ENCODE assay signal across 1 cellular context in genomic region chr12:51172515-51173431, GRCh38.
A peak's percentile ranks its signal among the peaks of the same experiment; 100 is the strongest.
TF ChIP-seq lines count a peak whose summit lies in the region.

TFCP2 (minus strand) TSS chr12:51173135; CDS start chr12:51172422, 713 bp downstream.

TF ChIP-seq in K562, 482 proteins besides CTCF, POLR2A, EP300 and RAD21 (continued from another document and continues in another):
- TF ChIP-seq, protein P1, sequence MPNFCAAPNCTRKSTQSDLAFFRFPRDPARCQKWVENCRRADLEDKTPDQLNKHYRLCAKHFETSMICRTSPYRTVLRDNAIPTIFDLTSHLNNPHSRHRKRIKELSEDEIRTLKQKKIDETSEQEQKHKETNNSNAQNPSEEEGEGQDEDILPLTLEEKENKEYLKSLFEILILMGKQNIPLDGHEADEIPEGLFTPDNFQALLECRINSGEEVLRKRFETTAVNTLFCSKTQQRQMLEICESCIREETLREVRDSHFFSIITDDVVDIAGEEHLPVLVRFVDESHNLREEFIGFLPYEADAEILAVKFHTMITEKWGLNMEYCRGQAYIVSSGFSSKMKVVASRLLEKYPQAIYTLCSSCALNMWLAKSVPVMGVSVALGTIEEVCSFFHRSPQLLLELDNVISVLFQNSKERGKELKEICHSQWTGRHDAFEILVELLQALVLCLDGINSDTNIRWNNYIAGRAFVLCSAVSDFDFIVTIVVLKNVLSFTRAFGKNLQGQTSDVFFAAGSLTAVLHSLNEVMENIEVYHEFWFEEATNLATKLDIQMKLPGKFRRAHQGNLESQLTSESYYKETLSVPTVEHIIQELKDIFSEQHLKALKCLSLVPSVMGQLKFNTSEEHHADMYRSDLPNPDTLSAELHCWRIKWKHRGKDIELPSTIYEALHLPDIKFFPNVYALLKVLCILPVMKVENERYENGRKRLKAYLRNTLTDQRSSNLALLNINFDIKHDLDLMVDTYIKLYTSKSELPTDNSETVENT (CRISPR knock-in tag; IDR thresholded peaks at IDR 0.05): peak; percentile 41; the same call in 1 of the 2 replicates
- TF ChIP-seq KDM4B (IDR thresholded peaks at IDR 0.05; ENCODE audit: borderline replicate concordance in 2 of 2, low read depth in 1 of 2): peak in 1 of 2 experiments; percentile 92; a peak in 2 of 4 replicates
- 0 out of 2 replicates have a peak, but pooled peaks have one; percentile 32 for TF ChIP-seq ZNF609 (CRISPR knock-in tag; IDR thresholded peaks at IDR 0.05; ENCODE audit: borderline replicate concordance)
- TF ChIP-seq HNRNPL (IDR thresholded peaks at IDR 0.05; ENCODE audit: low read depth, low read length): no peak
- TF ChIP-seq L3MBTL2 (IDR thresholded peaks at IDR 0.05): peak; percentile 79
- peak in 1 of 2 experiments; percentile 80; a peak in 2 of 4 replicates for TF ChIP-seq TRIM24 (IDR thresholded peaks at IDR 0.05)
- peak; percentile 86 for TF ChIP-seq NFYB (IDR thresholded peaks at IDR 0.05; ENCODE audit: extremely low read depth, insufficient read length)
- TF ChIP-seq SRF (CRISPR knock-in tag; IDR thresholded peaks at IDR 0.05): peak in 1 of 2 experiments; percentile 9; a peak in 1 of 4 replicates
- TF ChIP-seq, protein P2, sequence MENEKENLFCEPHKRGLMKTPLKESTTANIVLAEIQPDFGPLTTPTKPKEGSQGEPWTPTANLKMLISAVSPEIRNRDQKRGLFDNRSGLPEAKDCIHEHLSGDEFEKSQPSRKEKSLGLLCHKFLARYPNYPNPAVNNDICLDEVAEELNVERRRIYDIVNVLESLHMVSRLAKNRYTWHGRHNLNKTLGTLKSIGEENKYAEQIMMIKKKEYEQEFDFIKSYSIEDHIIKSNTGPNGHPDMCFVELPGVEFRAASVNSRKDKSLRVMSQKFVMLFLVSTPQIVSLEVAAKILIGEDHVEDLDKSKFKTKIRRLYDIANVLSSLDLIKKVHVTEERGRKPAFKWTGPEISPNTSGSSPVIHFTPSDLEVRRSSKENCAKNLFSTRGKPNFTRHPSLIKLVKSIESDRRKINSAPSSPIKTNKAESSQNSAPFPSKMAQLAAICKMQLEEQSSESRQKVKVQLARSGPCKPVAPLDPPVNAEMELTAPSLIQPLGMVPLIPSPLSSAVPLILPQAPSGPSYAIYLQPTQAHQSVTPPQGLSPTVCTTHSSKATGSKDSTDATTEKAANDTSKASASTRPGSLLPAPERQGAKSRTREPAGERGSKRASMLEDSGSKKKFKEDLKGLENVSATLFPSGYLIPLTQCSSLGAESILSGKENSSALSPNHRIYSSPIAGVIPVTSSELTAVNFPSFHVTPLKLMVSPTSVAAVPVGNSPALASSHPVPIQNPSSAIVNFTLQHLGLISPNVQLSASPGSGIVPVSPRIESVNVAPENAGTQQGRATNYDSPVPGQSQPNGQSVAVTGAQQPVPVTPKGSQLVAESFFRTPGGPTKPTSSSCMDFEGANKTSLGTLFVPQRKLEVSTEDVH (IDR thresholded peaks at IDR 0.05; ENCODE audit: low read depth, partially characterized antibody): peak; percentile 94
- no peak for TF ChIP-seq ZNF232 (CRISPR knock-in tag; IDR thresholded peaks at IDR 0.05)
- peak in 1 of 2 experiments; percentile 20; a peak in 1 of 3 replicates for TF ChIP-seq CBX3 (IDR thresholded peaks at IDR 0.05; ENCODE audit: borderline replicate concordance in 1 of 2, low read length in 2 of 2)
- TF ChIP-seq SUPT5H (IDR thresholded peaks at IDR 0.05): peak; percentile 88
- TF ChIP-seq, protein P3, sequence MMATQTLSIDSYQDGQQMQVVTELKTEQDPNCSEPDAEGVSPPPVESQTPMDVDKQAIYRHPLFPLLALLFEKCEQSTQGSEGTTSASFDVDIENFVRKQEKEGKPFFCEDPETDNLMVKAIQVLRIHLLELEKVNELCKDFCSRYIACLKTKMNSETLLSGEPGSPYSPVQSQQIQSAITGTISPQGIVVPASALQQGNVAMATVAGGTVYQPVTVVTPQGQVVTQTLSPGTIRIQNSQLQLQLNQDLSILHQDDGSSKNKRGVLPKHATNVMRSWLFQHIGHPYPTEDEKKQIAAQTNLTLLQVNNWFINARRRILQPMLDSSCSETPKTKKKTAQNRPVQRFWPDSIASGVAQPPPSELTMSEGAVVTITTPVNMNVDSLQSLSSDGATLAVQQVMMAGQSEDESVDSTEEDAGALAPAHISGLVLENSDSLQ (IDR thresholded peaks at IDR 0.05): peak; percentile 94
- TF ChIP-seq ZNF24 (IDR thresholded peaks at IDR 0.05): no peak
- TF ChIP-seq ZNF263 (CRISPR knock-in tag; IDR thresholded peaks at IDR 0.05; ENCODE audit: borderline replicate concordance): 0 out of 2 replicates have a peak, but pooled peaks have one; percentile 53
- TF ChIP-seq, protein P4, sequence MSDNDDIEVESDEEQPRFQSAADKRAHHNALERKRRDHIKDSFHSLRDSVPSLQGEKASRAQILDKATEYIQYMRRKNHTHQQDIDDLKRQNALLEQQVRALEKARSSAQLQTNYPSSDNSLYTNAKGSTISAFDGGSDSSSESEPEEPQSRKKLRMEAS (CRISPR knock-in tag; IDR thresholded peaks at IDR 0.05): peak; percentile 66; the same call in 1 of the 2 replicates
- peak in 1 of 2 experiments; percentile 8; a peak in 1 of 4 replicates for TF ChIP-seq TBL1XR1 (IDR thresholded peaks at IDR 0.05; ENCODE audit: low read length in 2 of 2)
- TF ChIP-seq ATF7 (IDR thresholded peaks at IDR 0.05): peak; percentile 99
- TF ChIP-seq POLR2AphosphoS5 (IDR thresholded peaks at IDR 0.05; ENCODE audit: control insufficient read depth, insufficient read depth, low read depth, low read length): peak; percentile 82
- TF ChIP-seq KDM5B (IDR thresholded peaks at IDR 0.05; ENCODE audit: insufficient replicate concordance, low read depth, low read length): peak; percentile 86
- TF ChIP-seq NUFIP1 (IDR thresholded peaks at IDR 0.05; ENCODE audit: partially characterized antibody): no peak
- TF ChIP-seq ZBED1 (IDR thresholded peaks at IDR 0.05): peak; percentile 47
- TF ChIP-seq JUND (IDR thresholded peaks at IDR 0.05; ENCODE audit: borderline replicate concordance, low read depth, low read length): peak; percentile 86
- TF ChIP-seq JUND (tag; IDR thresholded peaks at IDR 0.05; ENCODE audit: borderline replicate concordance, low read depth, low read length): peak; percentile 68; the same call in 2 of the 3 replicates
- TF ChIP-seq ZBTB11 (CRISPR knock-in tag; IDR thresholded peaks at IDR 0.05): peak in 2 of 3 experiments; percentile 81 to 97; a peak in 4 of 6 replicates
- TF ChIP-seq NONO (IDR thresholded peaks at IDR 0.05; ENCODE audit: low read depth in 2 of 2, low read length in 1 of 2): peak in 1 of 2 experiments; percentile 13; a peak in 1 of 4 replicates
- TF ChIP-seq THRAP3 (IDR thresholded peaks at IDR 0.05; ENCODE audit: borderline replicate concordance): peak; percentile 38; the same call in 1 of the 2 replicates
- peak in 1 of 2 experiments; percentile 18 for TF ChIP-seq AFF1 (IDR thresholded peaks at IDR 0.05; ENCODE audit: low read depth in 1 of 2, partially characterized antibody in 2 of 2)
- TF ChIP-seq NCOA1 (IDR thresholded peaks at IDR 0.05; ENCODE audit: low read depth): peak; percentile 94
- no peak for TF ChIP-seq RBM22 (IDR thresholded peaks at IDR 0.05; ENCODE audit: low read depth, low read length, poor library complexity, severe bottlenecking)
- TF ChIP-seq JUN (IDR thresholded peaks at IDR 0.05; ENCODE audit: borderline replicate concordance, low read depth, low read length): peak; percentile 56; the same call in 1 of the 2 replicates
- 0 out of 2 replicates have a peak, but pooled peaks have one; percentile 11 for TF ChIP-seq JUN (CRISPR knock-in tag; IDR thresholded peaks at IDR 0.05; ENCODE audit: borderline replicate concordance)
- peak; percentile 19; the same call in 1 of the 2 replicates for TF ChIP-seq HDAC2 (IDR thresholded peaks at IDR 0.05)
- no peak for TF ChIP-seq E2F3 (CRISPR knock-in tag; IDR thresholded peaks at IDR 0.05)
- TF ChIP-seq ASH1L (IDR thresholded peaks at IDR 0.05; ENCODE audit: borderline replicate concordance, low read depth, partially characterized antibody): peak; percentile 72
- TF ChIP-seq FOSL1 (tag; conservative IDR thresholded peaks at IDR 0.05): peak; percentile 51; the same call in 1 of the 2 replicates
- TF ChIP-seq SRSF7 (optimal IDR thresholded peaks at IDR 0.05; ENCODE audit: low read depth, low read length): no peak
- TF ChIP-seq ELF2 (CRISPR knock-in tag; IDR thresholded peaks at IDR 0.05): peak; percentile 55
